ENCODE assay signal across 2 cellular contexts in the genomic region with DNA sequence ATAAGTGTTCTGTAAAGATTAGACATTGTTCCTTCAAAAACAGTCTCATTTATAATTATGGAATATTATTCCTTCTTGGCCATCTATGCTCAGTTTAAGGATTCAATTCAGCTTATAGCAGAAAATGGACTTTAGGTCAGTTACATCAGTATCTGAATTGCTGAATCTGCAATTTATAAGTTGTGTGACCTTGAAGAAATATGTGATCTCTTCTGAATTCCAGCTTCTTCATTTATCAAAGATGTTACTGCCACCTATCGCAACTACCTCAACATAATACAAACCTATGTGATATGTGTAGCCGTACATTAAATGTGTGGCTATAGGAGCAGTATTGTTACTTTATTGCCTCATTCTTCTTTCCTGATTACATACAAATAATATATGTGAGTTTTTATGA.
A peak's percentile ranks its signal among the peaks of the same experiment; 100 is the strongest.
TF ChIP-seq lines count a peak whose summit lies in the region.

No MANE protein-coding gene starts in this region.

TF ChIP-seq in IMR-90, 13 proteins besides CTCF, POLR2A, EP300 and RAD21:
- TF ChIP-seq RCOR1 (IDR thresholded peaks at IDR 0.05; ENCODE audit: insufficient replicate concordance, low read length) (no peak), FOS (IDR thresholded peaks at IDR 0.05; ENCODE audit: low read depth, low read length) (no peak), MAFK (IDR thresholded peaks at IDR 0.05; ENCODE audit: low read depth, low read length) (peak; percentile 88)

TF ChIP-seq in K562, 482 proteins besides CTCF, POLR2A, EP300 and RAD21:
- TF ChIP-seq ZNF696 (CRISPR knock-in tag; conservative IDR thresholded peaks at IDR 0.05) (no peak), MAFF (IDR thresholded peaks at IDR 0.05; ENCODE audit: low read length) (peak; percentile 70), ZNF445 (CRISPR knock-in tag; IDR thresholded peaks at IDR 0.05; ENCODE audit: low read depth) (no peak), ZNF316 (IDR thresholded peaks at IDR 0.05) (peak; percentile 74), HLTF (IDR thresholded peaks at IDR 0.05) (no peak), MTF1 (CRISPR knock-in tag; IDR thresholded peaks at IDR 0.05; ENCODE audit: borderline replicate concordance) (no peak), MAFK (IDR thresholded peaks at IDR 0.05; ENCODE audit: low read length) (peak; percentile 76), MAFG (tag; conservative IDR thresholded peaks at IDR 0.05) (peak; percentile 70), C11orf30 (IDR thresholded peaks at IDR 0.05; ENCODE audit: low read depth) (peak; percentile 67; the same call in 1 of the 2 replicates), CBX2 (IDR thresholded peaks at IDR 0.05; ENCODE audit: insufficient read depth, low read length, poor library complexity, severe bottlenecking) (no peak), SNIP1 (IDR thresholded peaks at IDR 0.05; ENCODE audit: low read depth) (no peak), IFI16 (CRISPR knock-in tag; IDR thresholded peaks at IDR 0.05) (no peak)
- TF ChIP-seq, protein P1, sequence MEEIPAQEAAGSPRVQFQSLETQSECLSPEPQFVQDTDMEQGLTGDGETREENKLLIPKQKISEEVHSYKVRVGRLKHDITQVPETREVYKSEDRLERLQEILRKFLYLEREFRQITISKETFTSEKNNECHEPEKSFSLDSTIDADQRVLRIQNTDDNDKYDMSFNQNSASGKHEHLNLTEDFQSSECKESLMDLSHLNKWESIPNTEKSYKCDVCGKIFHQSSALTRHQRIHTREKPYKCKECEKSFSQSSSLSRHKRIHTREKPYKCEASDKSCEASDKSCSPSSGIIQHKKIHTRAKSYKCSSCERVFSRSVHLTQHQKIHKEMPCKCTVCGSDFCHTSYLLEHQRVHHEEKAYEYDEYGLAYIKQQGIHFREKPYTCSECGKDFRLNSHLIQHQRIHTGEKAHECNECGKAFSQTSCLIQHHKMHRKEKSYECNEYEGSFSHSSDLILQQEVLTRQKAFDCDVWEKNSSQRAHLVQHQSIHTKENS (CRISPR knock-in tag; IDR thresholded peaks at IDR 0.05), result no peak
- TF ChIP-seq, protein P2, sequence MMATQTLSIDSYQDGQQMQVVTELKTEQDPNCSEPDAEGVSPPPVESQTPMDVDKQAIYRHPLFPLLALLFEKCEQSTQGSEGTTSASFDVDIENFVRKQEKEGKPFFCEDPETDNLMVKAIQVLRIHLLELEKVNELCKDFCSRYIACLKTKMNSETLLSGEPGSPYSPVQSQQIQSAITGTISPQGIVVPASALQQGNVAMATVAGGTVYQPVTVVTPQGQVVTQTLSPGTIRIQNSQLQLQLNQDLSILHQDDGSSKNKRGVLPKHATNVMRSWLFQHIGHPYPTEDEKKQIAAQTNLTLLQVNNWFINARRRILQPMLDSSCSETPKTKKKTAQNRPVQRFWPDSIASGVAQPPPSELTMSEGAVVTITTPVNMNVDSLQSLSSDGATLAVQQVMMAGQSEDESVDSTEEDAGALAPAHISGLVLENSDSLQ (IDR thresholded peaks at IDR 0.05), result no peak
- TF ChIP-seq, protein P3, sequence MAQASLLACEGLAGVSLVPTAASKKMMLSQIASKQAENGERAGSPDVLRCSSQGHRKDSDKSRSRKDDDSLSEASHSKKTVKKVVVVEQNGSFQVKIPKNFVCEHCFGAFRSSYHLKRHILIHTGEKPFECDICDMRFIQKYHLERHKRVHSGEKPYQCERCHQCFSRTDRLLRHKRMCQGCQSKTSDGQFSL (CRISPR knock-in tag; IDR thresholded peaks at IDR 0.05), result no peak
- TF ChIP-seq, protein P3 (tag; IDR thresholded peaks at IDR 0.05), result no peak
